Comparison of ENCODE assay signal across 8 cellular contexts in genomic region chr15:90352109-90352893, GRCh38. TPM values are rescaled to one million over a fixed set of nuclear protein-coding genes. Genes with fewer than 3 reads are reported as not detected.
DNase-seq lines count a peak whose midpoint lies in the region; ATAC-seq and TF ChIP-seq lines count a peak whose summit lies in the region.

ZNF774 (plus strand) TSS chr15:90352284; CDS start chr15:90354661, 2,377 bp downstream.

- POLR2A ChIA-PET in naive thymus-derived CD8-positive, alpha-beta T cell (lab: Charles Lee), result interaction anchor here (0.5 to 1.5 kb wide), 6 partner anchors 11 to 580 kb away, joined by 3 to 5 read pairs (median 4); partner anchors contain the start of genes HDDC3 and IQGAP1

- TF ChIP-seq POLR2A in Peyer's patch (IDR thresholded peaks at IDR 0.05), result peak; percentile 64 to 81

- H3K36me3 ChIP-seq in KOPT-K1 (ENCODE audit: insufficient read depth, low read length) (no peaks in the 10 kb centered on the region), Peyer's patch (no peaks in the 10 kb centered on the region)

- H3K27ac ChIP-seq in KOPT-K1 (ENCODE audit: low read depth, low read length, poor library complexity, severe bottlenecking) (peak within 1 kb of the TSS; percentile 55), Peyer's patch (peak within 1 kb of the TSS; percentile 48 to 79 (median 61))

- TF ChIP-seq CTCF in Peyer's patch (IDR thresholded peaks at IDR 0.05) (no peak), fibroblast of mammary gland (conservative IDR thresholded peaks at IDR 0.05; ENCODE audit: control insufficient read depth, insufficient read depth, low read depth, low read length) (no peak)

- no peaks in the 10 kb centered on the region for H3K36me3 Mint-ChIP-seq in naive thymus-derived CD8-positive, alpha-beta T cell
- H3K36me3 Mint-ChIP-seq in stimulated activated naive B cell treated with anti-CD40 and anti-IgM and Interleukin-4, amounts not matched to agents 10 μg/mL and 1 μg/mL and 100 μg/mL, for 72 hours, result no peaks in the 10 kb centered on the region

- H3K9me3 ChIP-seq in KOPT-K1 (ENCODE audit: insufficient read depth, low read length, poor library complexity, severe bottlenecking), result no peaks in the 10 kb centered on the region
- H3K9me3 ChIP-seq in Peyer's patch, result no peaks in the 10 kb centered on the region

- H3K4me1 Mint-ChIP-seq in naive thymus-derived CD8-positive, alpha-beta T cell, result peaks cover 4 to 8% (median 6%) of the 10 kb centered on the region in 4 donors
- H3K4me1 Mint-ChIP-seq in stimulated activated naive B cell treated with anti-CD40 and anti-IgM and Interleukin-4, amounts not matched to agents 10 μg/mL and 1 μg/mL and 100 μg/mL, for 72 hours, result peaks cover 1 to 14% of the 10 kb centered on the region in 2 donors

- peak within 1 kb of the TSS; percentile 83 to 92 (median 90) for H3K4me3 Mint-ChIP-seq in naive thymus-derived CD8-positive, alpha-beta T cell
- peak within 1 kb of the TSS; percentile 91 to 95 for H3K4me3 Mint-ChIP-seq in stimulated activated naive B cell treated with anti-CD40 and anti-IgM and Interleukin-4, amounts not matched to agents 10 μg/mL and 1 μg/mL and 100 μg/mL, for 72 hours

- H3K9me3 Mint-ChIP-seq in naive thymus-derived CD8-positive, alpha-beta T cell, result no peaks in the 10 kb centered on the region
- no peaks in the 10 kb centered on the region for H3K9me3 Mint-ChIP-seq in stimulated activated naive B cell treated with anti-CD40 and anti-IgM and Interleukin-4, amounts not matched to agents 10 μg/mL and 1 μg/mL and 100 μg/mL, for 72 hours

- H3K4me1 ChIP-seq in Peyer's patch, result peaks cover 0 to 10% (median 0%) of the 10 kb centered on the region in 4 donors

- ATAC-seq in GM21825 (IDR thresholded peaks at IDR 0.05; ENCODE audit: unreplicated experiment), result peak; percentile 99
- peak; percentile 97 to 99 for ATAC-seq in naive thymus-derived CD8-positive, alpha-beta T cell
- peak; percentile 97 to 99 for ATAC-seq in stimulated activated naive B cell treated with anti-CD40 and anti-IgM and Interleukin-4, amounts not matched to agents 10 μg/mL and 1 μg/mL and 100 μg/mL, for 72 hours (replicated peaks)

- DNase-seq in DMS79 treated with DMSO at 0.1 percent for 48 hours (lab: John Stamatoyannopoulos, UW) (peak; percentile 71), Peyer's patch (peak; percentile 86 to 97 (median 91)), activated T-helper 1 cell treated with Interleukin-2 at 50 U/mL for 16 hours (ENCODE audit: low read depth) (peak; percentile 76), fibroblast of mammary gland (ENCODE audit: low read depth) (peak; percentile 95)
- DNase-seq in naive thymus-derived CD8-positive, alpha-beta T cell, result peak; percentile 77 to 98 (median 90)
- peak; percentile 89 for DNase-seq in stimulated activated naive B cell treated with anti-CD40 and anti-IgM and Interleukin-4, amounts not matched to agents 10 μg/mL and 1 μg/mL and 100 μg/mL, for 72 hours

- peak within 1 kb of the TSS in 8 of 10 donors; percentile 10 to 79 (median 51) for H3K27ac Mint-ChIP-seq in naive thymus-derived CD8-positive, alpha-beta T cell
- peak within 1 kb of the TSS; percentile 95 for H3K27ac Mint-ChIP-seq in stimulated activated naive B cell treated with anti-CD40 and anti-IgM and Interleukin-4, amounts not matched to agents 10 μg/mL and 1 μg/mL and 100 μg/mL, for 72 hours

- no peaks in the 10 kb centered on the region for H3K27me3 ChIP-seq in Peyer's patch

- H3K4me3 ChIP-seq in Peyer's patch (peak within 1 kb of the TSS; percentile 77 to 98 (median 90)), fibroblast of mammary gland (ENCODE audit: control insufficient read depth, low read depth, low read length) (peak within 1 kb of the TSS; percentile 87)

- H3K27me3 Mint-ChIP-seq in naive thymus-derived CD8-positive, alpha-beta T cell, result no peaks in the 10 kb centered on the region
- H3K27me3 Mint-ChIP-seq in stimulated activated naive B cell treated with anti-CD40 and anti-IgM and Interleukin-4, amounts not matched to agents 10 μg/mL and 1 μg/mL and 100 μg/mL, for 72 hours, result no peaks in the 10 kb centered on the region

RNA-seq across cellular contexts. Expression of gene ZNF774, which starts in this region (rescaled TPM):
- 10 to 100 TPM in 1 of 4 donors, 1 to 10 TPM in 3; 4.0 to 11.7 (median 8.7) TPM for total RNA-seq in Peyer's patch
- total RNA-seq in naive thymus-derived CD8-positive, alpha-beta T cell, result 1 to 10 TPM in 1 of 2 experiments, under 1 TPM in 1; 0.42 to 1.5 TPM
- polyA plus RNA-seq in naive thymus-derived CD8-positive, alpha-beta T cell, result under 1 TPM in 2 of 3 donors, not detected in 1; 0.13 to 0.89 TPM

Comparison
In these comparisons a context has a peak if more than half of its experiments do, and no peak if none do; other contexts are left out.
1. Peak in every context shown above with its lines: DNase-seq, ATAC-seq, H3K4me3 ChIP-seq and H3K27ac ChIP-seq.